1 cellular context compared by ENCODE assay signal in genomic region chr20:39081255-39081654, GRCh38.
TF ChIP-seq lines count a peak whose summit lies in the region.

No MANE protein-coding gene starts in this region.

TF ChIP-seq in HepG2, 621 proteins besides CTCF, POLR2A, EP300 and RAD21 (continued from another document and continues in another):
- TF ChIP-seq KIAA2018 (CRISPR knock-in tag; IDR thresholded peaks at IDR 0.05; ENCODE audit: borderline replicate concordance) (no peak), PHF8 (CRISPR knock-in tag; IDR thresholded peaks at IDR 0.05) (no peak), ZNF318 (CRISPR knock-in tag; IDR thresholded peaks at IDR 0.05) (no peak), PRMT3 (CRISPR knock-in tag; IDR thresholded peaks at IDR 0.05; ENCODE audit: borderline replicate concordance, low read depth) (no peak), HNF4A (CRISPR knock-in tag; IDR thresholded peaks at IDR 0.05) (no peak), SUZ12 (IDR thresholded peaks at IDR 0.05; ENCODE audit: low read depth, low read length) (no peak), HDAC6 (IDR thresholded peaks at IDR 0.05; ENCODE audit: low read depth, low read length) (no peak), PRDM10 (CRISPR knock-in tag; IDR thresholded peaks at IDR 0.05; ENCODE audit: low read depth) (no peak), ZFP37 (CRISPR knock-in tag; IDR thresholded peaks at IDR 0.05; ENCODE audit: borderline replicate concordance) (no peak), ZNF546 (CRISPR knock-in tag; conservative IDR thresholded peaks at IDR 0.05) (no peak), ZNF720 (CRISPR knock-in tag; IDR thresholded peaks at IDR 0.05) (no peak), KDM1A (CRISPR knock-in tag; IDR thresholded peaks at IDR 0.05) (no peak), ZNF564 (CRISPR knock-in tag; IDR thresholded peaks at IDR 0.05) (no peak), ATRX (CRISPR knock-in tag; IDR thresholded peaks at IDR 0.05; ENCODE audit: borderline replicate concordance) (no peak), BRD4 (CRISPR knock-in tag; IDR thresholded peaks at IDR 0.05) (no peak), DDIT3 (CRISPR knock-in tag; IDR thresholded peaks at IDR 0.05) (no peak), ZNF337 (CRISPR knock-in tag; IDR thresholded peaks at IDR 0.05; ENCODE audit: borderline replicate concordance, low read depth) (no peak), POGK (CRISPR knock-in tag; conservative IDR thresholded peaks at IDR 0.05) (no peak), ZNF652 (CRISPR knock-in tag; IDR thresholded peaks at IDR 0.05; ENCODE audit: borderline replicate concordance, low read depth) (no peak)
- TF ChIP-seq, protein P1, sequence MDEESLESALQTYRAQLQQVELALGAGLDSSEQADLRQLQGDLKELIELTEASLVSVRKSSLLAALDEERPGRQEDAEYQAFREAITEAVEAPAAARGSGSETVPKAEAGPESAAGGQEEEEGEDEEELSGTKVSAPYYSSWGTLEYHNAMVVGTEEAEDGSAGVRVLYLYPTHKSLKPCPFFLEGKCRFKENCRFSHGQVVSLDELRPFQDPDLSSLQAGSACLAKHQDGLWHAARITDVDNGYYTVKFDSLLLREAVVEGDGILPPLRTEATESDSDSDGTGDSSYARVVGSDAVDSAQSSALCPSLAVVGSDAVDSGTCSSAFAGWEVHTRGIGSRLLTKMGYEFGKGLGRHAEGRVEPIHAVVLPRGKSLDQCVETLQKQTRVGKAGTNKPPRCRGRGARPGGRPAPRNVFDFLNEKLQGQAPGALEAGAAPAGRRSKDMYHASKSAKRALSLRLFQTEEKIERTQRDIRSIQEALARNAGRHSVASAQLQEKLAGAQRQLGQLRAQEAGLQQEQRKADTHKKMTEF (CRISPR knock-in tag; IDR thresholded peaks at IDR 0.05) = peak; percentile 56; the same call in 1 of the 2 replicates
- TF ChIP-seq, protein P2, sequence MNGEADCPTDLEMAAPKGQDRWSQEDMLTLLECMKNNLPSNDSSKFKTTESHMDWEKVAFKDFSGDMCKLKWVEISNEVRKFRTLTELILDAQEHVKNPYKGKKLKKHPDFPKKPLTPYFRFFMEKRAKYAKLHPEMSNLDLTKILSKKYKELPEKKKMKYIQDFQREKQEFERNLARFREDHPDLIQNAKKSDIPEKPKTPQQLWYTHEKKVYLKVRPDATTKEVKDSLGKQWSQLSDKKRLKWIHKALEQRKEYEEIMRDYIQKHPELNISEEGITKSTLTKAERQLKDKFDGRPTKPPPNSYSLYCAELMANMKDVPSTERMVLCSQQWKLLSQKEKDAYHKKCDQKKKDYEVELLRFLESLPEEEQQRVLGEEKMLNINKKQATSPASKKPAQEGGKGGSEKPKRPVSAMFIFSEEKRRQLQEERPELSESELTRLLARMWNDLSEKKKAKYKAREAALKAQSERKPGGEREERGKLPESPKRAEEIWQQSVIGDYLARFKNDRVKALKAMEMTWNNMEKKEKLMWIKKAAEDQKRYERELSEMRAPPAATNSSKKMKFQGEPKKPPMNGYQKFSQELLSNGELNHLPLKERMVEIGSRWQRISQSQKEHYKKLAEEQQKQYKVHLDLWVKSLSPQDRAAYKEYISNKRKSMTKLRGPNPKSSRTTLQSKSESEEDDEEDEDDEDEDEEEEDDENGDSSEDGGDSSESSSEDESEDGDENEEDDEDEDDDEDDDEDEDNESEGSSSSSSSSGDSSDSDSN (CRISPR knock-in tag; IDR thresholded peaks at IDR 0.05) = no peak
